In the genomic region with DNA sequence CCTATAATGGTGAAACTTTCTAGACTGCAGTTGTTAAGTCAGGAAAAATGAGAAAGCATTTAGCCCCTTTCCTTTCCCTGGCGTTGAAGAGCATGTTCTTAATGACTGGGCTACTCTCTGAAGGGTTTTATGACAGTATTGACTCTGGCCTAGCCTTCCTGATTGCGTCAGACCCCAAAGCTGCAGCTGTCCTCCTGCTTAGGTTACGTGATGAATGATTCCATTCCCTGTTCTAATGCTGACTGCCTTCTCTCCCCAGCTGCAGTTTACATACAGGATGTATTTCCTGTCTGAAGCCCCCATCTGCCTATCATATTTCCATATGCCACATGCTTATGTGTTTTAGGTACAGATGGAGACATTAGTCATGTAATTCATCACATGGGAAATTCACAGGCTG, we compare ENCODE assay signal across 9 cellular contexts.
DNase-seq lines count a peak whose midpoint lies in the region; ATAC-seq and TF ChIP-seq lines count a peak whose summit lies in the region.
"Had no signal": no experiment of that assay in that cellular context is flagged by ENCODE, and none has a peak within 500 bp of the region (broad histone marks: within the 10 kb centered on the region; RNA-seq: fewer than 3 reads in every experiment).

No MANE protein-coding gene starts in this region.

- peak; percentile 97 for DNase-seq in DMS 273 (lab: John Stamatoyannopoulos, UW; ENCODE audit: unreplicated experiment)
- DNase-seq in NCI-H2029 (lab: John Stamatoyannopoulos, UW): peak; percentile 75
- DNase-seq in amniotic stem cell (lab: John Stamatoyannopoulos, UW): peak; percentile 8
- no peak for DNase-seq in left lung
- no peak for DNase-seq in activated effector memory CD4-positive, alpha-beta T cell treated with anti-CD3 and anti-CD28 coated beads, Interleukin-2, amount 50 U/mL, for 16 hours
- no peak for DNase-seq in effector CD8-positive, alpha-beta T cell (lab: John Stamatoyannopoulos, UW)
- DNase-seq in middle frontal gyrus (ENCODE audit: extremely low spot score, low spot score): no peak
- DNase-seq: activated naive CD8-positive, alpha-beta T cell treated with anti-CD3 and anti-CD28 coated beads, Interleukin-2, amount 10 ng/mL, durations not matched to agents 7 days and 5 days had no signal

- no peak overlapping the region for H3K27ac ChIP-seq in left lung

- no peak for TF ChIP-seq CTCF in left lung (IDR thresholded peaks at IDR 0.05)

- no peaks in the 10 kb centered on the region for H3K9me3 ChIP-seq in left lung

- ATAC-seq in left lung: peak; percentile 78
- ATAC-seq in HG02970 (IDR thresholded peaks at IDR 0.05; ENCODE audit: low FRiP score, unreplicated experiment): no peak

- H3K4me3 ChIP-seq in left lung: no peak overlapping the region

- H3K27me3 ChIP-seq in left lung: no peaks in the 10 kb centered on the region

- H3K4me1 ChIP-seq in left lung: no peaks in the 10 kb centered on the region

- no peaks in the 10 kb centered on the region for H3K36me3 ChIP-seq in left lung

- intact Hi-C loops in left lung (cut with DNase I): no loop called here

Comparison
In these comparisons a context has a peak if more than half of its experiments do, and no peak if none do; other contexts are left out.
1. DNase-seq: peak in DMS 273 (single experiment), NCI-H2029 (single experiment) and amniotic stem cell (single experiment); none in left lung (0 of 2), activated effector memory CD4-positive, alpha-beta T cell treated with anti-CD3 and anti-CD28 coated beads, Interleukin-2, amount 50 U/mL, for 16 hours (single experiment), effector CD8-positive, alpha-beta T cell (single experiment) and middle frontal gyrus (single experiment).